ENCODE assay signal across 8 cellular contexts in genomic region chr1:169107673-169108160, GRCh38. TPM values are rescaled to one million over a fixed set of nuclear protein-coding genes. Genes with fewer than 3 reads are reported as not detected.
DNase-seq lines count a peak whose midpoint lies in the region; ATAC-seq and TF ChIP-seq lines count a peak whose summit lies in the region.

No MANE protein-coding gene starts in this region.

- peak overlapping the region; percentile 96 for H3K27ac Mint-ChIP-seq in MCF 10A (ENCODE audit: low read depth, unreplicated experiment)

- H3K4me1 ChIP-seq in BLaER1 treated with 17β-estradiol and CSF1 and Interleukin-3, amounts not matched to agents 10 nM and 100 nM: peaks cover 32 to 66% (median 49%) of the 10 kb centered on the region in 10 experiments
- H3K4me1 ChIP-seq in KMS-11 (ENCODE audit: low read depth, poor library complexity, severe bottlenecking): peaks cover 9% of the 10 kb centered on the region
- H3K4me1 ChIP-seq in lower lobe of right lung: peaks cover 66% of the 10 kb centered on the region
- H3K4me1 ChIP-seq in testis: peaks cover 48% of the 10 kb centered on the region

- H3K9me3 ChIP-seq in BLaER1 treated with 17β-estradiol and CSF1 and Interleukin-3, amounts not matched to agents 10 nM and 100 nM (replicated peaks in 1 of 11): no peaks in the 10 kb centered on the region
- H3K9me3 ChIP-seq in lower lobe of right lung: no peaks in the 10 kb centered on the region
- no peaks in the 10 kb centered on the region for H3K9me3 ChIP-seq in testis

- intact Hi-C loops in MCF 10A (cut with micrococcal nuclease): loop anchor here (2.0 kb wide), 2 partner anchors 47 to 241 kb away; no protein-coding TSS in a partner anchor
- intact Hi-C loops in lower lobe of right lung (cut with DNase I): loop anchor here (10.0 kb wide), 2 partner anchors 273 to 473 kb away; no protein-coding TSS in a partner anchor
- intact Hi-C loops in testis (cut with DNase I; ENCODE audit: low total_unique reads): no loop called here

- H3K4me2 ChIP-seq in BLaER1 treated with 17β-estradiol and CSF1 and Interleukin-3, amounts not matched to agents 10 nM and 100 nM: peak overlapping the region; percentile 83 to 100 (median 95)
- H3K4me2 ChIP-seq in KMS-11: peak overlapping the region; percentile 85; the same call in 1 of the 2 replicates

- H3K36me3 ChIP-seq in BLaER1 treated with 17β-estradiol and CSF1 and Interleukin-3, amounts not matched to agents 10 nM and 100 nM: peaks cover 0 to 14% (median 0%) of the 10 kb centered on the region in 11 experiments; a peak in 5 of 22 replicates
- H3K36me3 ChIP-seq in KMS-11 (ENCODE audit: insufficient read depth) (no peaks in the 10 kb centered on the region), lower lobe of right lung (peaks cover 16% of the 10 kb centered on the region), testis (ENCODE audit: low read depth, missing control alignments) (no peaks in the 10 kb centered on the region)

- CTCF ChIA-PET in MCF 10A (lab: Yijun Ruan, JAX): interaction anchor here (0.7 to 10.2 kb wide), 27 partner anchors 9 to 765 kb away, joined by 3 to 135 read pairs (median 4); no protein-coding TSS in a partner anchor

- H3K9me3 Mint-ChIP-seq in MCF 10A (ENCODE audit: unreplicated experiment): no peaks in the 10 kb centered on the region

- H3K79me2 ChIP-seq in KMS-11 (ENCODE audit: insufficient read depth, low read depth): no peaks in the 10 kb centered on the region

- POLR2A ChIA-PET in MCF 10A (lab: Yijun Ruan, JAX): interaction anchor here (0.5 to 6.8 kb wide), 36 partner anchors 10 to 1557 kb away, joined by 3 to 96 read pairs (median 4); partner anchors contain the start of genes BLZF1, NME7 and SLC19A2

- no TSS peak for BruUV-seq in MCF 10A (replicated peaks; lab: Mats Ljungman, UMichigan)

- no peak for TF ChIP-seq POLR2A in testis (IDR thresholded peaks at IDR 0.05)

- H3K4me1 Mint-ChIP-seq in MCF 10A (ENCODE audit: insufficient read depth, unreplicated experiment): peaks cover 49% of the 10 kb centered on the region

- peak overlapping the region; percentile 80 for H3K4me3 Mint-ChIP-seq in MCF 10A (ENCODE audit: unreplicated experiment)

- WGBS in testis, 2 donors: 5 to 11% methylated on average over 7 of the region's 7 CpGs

- no peak for ATAC-seq in lower lobe of right lung
- ATAC-seq in GM18861 (IDR thresholded peaks at IDR 0.05; ENCODE audit: unreplicated experiment): no peak

- H3K4me3 ChIP-seq in BLaER1 treated with 17β-estradiol and CSF1 and Interleukin-3, amounts not matched to agents 10 nM and 100 nM: peak overlapping the region in 9 of 10 experiments; percentile 73 to 97 (median 79); a peak in 16 of 20 replicates
- H3K4me3 ChIP-seq in KMS-11 (IDR thresholded peaks at IDR 0.05; ENCODE audit: insufficient read depth, low read depth, low read length): no peak overlapping the region
- H3K4me3 ChIP-seq in lower lobe of right lung: peak overlapping the region; percentile 92
- H3K4me3 ChIP-seq in testis: peak overlapping the region; percentile 95 to 99

- H4K20me1 ChIP-seq in BLaER1 treated with 17β-estradiol and CSF1 and Interleukin-3, amounts not matched to agents 10 nM and 100 nM: peaks cover 0 to 7% (median 0%) of the 10 kb centered on the region in 11 experiments; a peak in 3 of 22 replicates
- no peaks in the 10 kb centered on the region for H4K20me1 ChIP-seq in KMS-11 (ENCODE audit: insufficient read depth)

- no peak for TF ChIP-seq CTCF in KMS-11 (conservative IDR thresholded peaks at IDR 0.05; ENCODE audit: low read depth, low read length)
- no peak for TF ChIP-seq CTCF in MCF 10A (IDR thresholded peaks at IDR 0.05; ENCODE audit: unreplicated experiment)
- TF ChIP-seq CTCF in lower lobe of right lung (IDR thresholded peaks at IDR 0.05): no peak
- TF ChIP-seq CTCF in testis (IDR thresholded peaks at IDR 0.05): no peak

- peak; percentile 54 for DNase-seq in MCF 10A (ENCODE audit: unreplicated experiment)
- no peak for DNase-seq in lower lobe of right lung
- DNase-seq in testis: peak; percentile 48
- DNase-seq in NCI-H2171 treated with DMSO at 0.1 percent for 48 hours (lab: John Stamatoyannopoulos, UW): no peak
- DNase-seq in COLO829 (ENCODE audit: low spot score): no peak

- no peak overlapping the region for H2AFZ ChIP-seq in KMS-11 (ENCODE audit: low read depth)

- H3K27me3 Mint-ChIP-seq in MCF 10A (ENCODE audit: insufficient read depth, unreplicated experiment): no peaks in the 10 kb centered on the region

- peaks cover 25% of the 10 kb centered on the region for H3K36me3 Mint-ChIP-seq in MCF 10A (ENCODE audit: insufficient read depth, unreplicated experiment)

- H3K9ac ChIP-seq in BLaER1 treated with 17β-estradiol and CSF1 and Interleukin-3, amounts not matched to agents 10 nM and 100 nM: peak overlapping the region in 6 of 11 experiments; percentile 74 to 85 (median 78); a peak in 7 of 22 replicates
- H3K9ac ChIP-seq in KMS-11: no peak overlapping the region

- peaks cover 8 to 39% (median 26%) of the 10 kb centered on the region in 11 experiments; a peak in 20 of 22 replicates for H3K27me3 ChIP-seq in BLaER1 treated with 17β-estradiol and CSF1 and Interleukin-3, amounts not matched to agents 10 nM and 100 nM
- H3K27me3 ChIP-seq in KMS-11 (ENCODE audit: insufficient read depth, low read depth): peaks cover 7% of the 10 kb centered on the region; the same call in 1 of the 2 replicates
- no peaks in the 10 kb centered on the region for H3K27me3 ChIP-seq in lower lobe of right lung (ENCODE audit: low read depth)
- H3K27me3 ChIP-seq in testis: no peaks in the 10 kb centered on the region

- H3K27ac ChIP-seq in BLaER1 treated with 17β-estradiol and CSF1 and Interleukin-3, amounts not matched to agents 10 nM and 100 nM: peak overlapping the region in 1 of 11 experiments; percentile 57; a peak in 1 of 22 replicates
- no peak overlapping the region for H3K27ac ChIP-seq in KMS-11
- H3K27ac ChIP-seq in lower lobe of right lung: peak overlapping the region; percentile 91
- H3K27ac ChIP-seq in testis: peak overlapping the region; percentile 90 to 95

RNA-seq across cellular contexts. Expression of gene ATP1B1, which starts 1.2 kb away (rescaled TPM):
- total RNA-seq in MCF 10A (2022) (20.0 and 24.4 TPM in 2 replicates), lower lobe of right lung (173 TPM), testis (100 to 1,000 TPM; 131 to 160 TPM)
- polyA plus RNA-seq in testis (ENCODE audit: insufficient read depth, low read depth, low replicate concordance): 98.3 TPM

Comparison
In these comparisons a context has a peak if more than half of its experiments do, and no peak if none do; other contexts are left out.
1. DNase-seq: peak in MCF 10A (single experiment) and testis (single experiment); none in lower lobe of right lung (single experiment), NCI-H2171 treated with DMSO at 0.1 percent for 48 hours (single experiment) and COLO829 (single experiment).